Comparison of ENCODE assay signal across 8 cellular contexts in the genomic region with DNA sequence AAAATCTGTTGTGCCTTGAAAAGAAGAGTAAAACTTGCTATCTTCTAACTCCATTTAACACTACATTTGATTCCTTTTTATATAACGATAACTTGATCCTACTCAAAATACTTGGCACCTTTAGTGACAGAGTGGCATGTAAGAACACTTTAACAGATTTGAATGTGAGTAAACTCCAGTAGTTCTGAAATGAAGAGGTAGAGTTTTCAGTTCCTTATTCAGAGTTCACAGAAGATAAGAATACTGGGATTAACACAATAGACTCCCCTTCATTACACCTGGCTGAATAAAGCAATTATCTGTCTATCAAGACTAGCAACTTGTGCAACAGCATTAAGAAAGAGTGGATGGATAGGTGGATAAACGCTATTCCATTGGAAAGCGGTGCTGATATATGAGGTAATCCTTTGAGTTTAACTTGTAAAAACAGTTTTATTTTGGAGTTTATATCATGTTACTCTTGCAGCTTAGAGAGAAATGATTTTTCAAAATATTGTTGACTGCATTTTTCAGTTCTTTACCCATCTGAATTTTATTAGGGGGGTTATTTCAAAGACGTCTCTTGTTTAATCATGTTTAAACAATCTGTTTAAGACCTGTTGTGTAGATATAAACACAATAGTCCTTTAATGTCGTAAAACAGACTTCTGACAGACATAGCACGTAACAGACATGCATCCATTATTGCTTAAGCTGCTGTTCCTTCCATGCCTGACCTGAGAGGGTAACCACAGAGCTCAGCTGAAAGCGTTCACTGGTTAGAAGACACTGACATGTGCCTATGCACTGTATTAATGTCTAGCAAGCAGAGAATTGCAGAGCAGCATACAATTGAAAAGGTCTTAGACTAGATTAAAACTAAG.
DNase-seq lines count a peak whose midpoint lies in the region; ATAC-seq and TF ChIP-seq lines count a peak whose summit lies in the region.

No MANE protein-coding gene starts in this region.

- H4K20me1 ChIP-seq in GM23338 (replicated peaks; ENCODE audit: insufficient read depth): no peaks in the 10 kb centered on the region

- no peak overlapping the region for H3K27ac Mint-ChIP-seq in GM23338

- H3K4me3 ChIP-seq in epithelial cell of esophagus (ENCODE audit: low read length) (no peak overlapping the region), aorta (ENCODE audit: low read length in 2 of 2) (no peak overlapping the region), GM23338 (no peak overlapping the region)

- no peaks in the 10 kb centered on the region for H3K4me1 ChIP-seq in aorta (ENCODE audit: control insufficient read depth in 1 of 2, insufficient read depth in 2 of 2, low read length in 2 of 2)
- no peaks in the 10 kb centered on the region for H3K4me1 ChIP-seq in GM23338 (ENCODE audit: insufficient read depth)

- H3K79me2 ChIP-seq in GM23338 (replicated peaks; ENCODE audit: insufficient read depth): no peaks in the 10 kb centered on the region

- H3K27ac ChIP-seq in aorta (ENCODE audit: low read depth in 1 of 2, low read length in 2 of 2) (no peak overlapping the region), GM23338 (ENCODE audit: low read depth) (no peak overlapping the region)

- WGBS in aorta, 2 donors: 40 to 57% methylated on average over 7 of the region's 7 CpGs

- H3K9me2 ChIP-seq in GM23338 (ENCODE audit: insufficient read depth): no peaks in the 10 kb centered on the region

- H2AFZ ChIP-seq in GM23338: no peak overlapping the region

- no peak overlapping the region for H3K4me2 ChIP-seq in GM23338

- no peaks in the 10 kb centered on the region for H3K9me3 ChIP-seq in aorta (ENCODE audit: control insufficient read depth, low read length)

- H3K27me3 Mint-ChIP-seq in GM23338 (ENCODE audit: insufficient read depth, low read depth, poor library complexity): no peaks in the 10 kb centered on the region

- no peak for TF ChIP-seq CTCF in epithelial cell of esophagus (IDR thresholded peaks at IDR 0.05; ENCODE audit: insufficient read depth, low read depth, low read length, missing control alignments)
- TF ChIP-seq CTCF in GM23338 (conservative IDR thresholded peaks at IDR 0.05; ENCODE audit: low read depth in 2 of 2): no peak

- no peaks in the 10 kb centered on the region for H3K9me3 Mint-ChIP-seq in GM23338

- no peaks in the 10 kb centered on the region; the same call in 2 of the 3 replicates for H3K4me1 Mint-ChIP-seq in GM23338

- H3K4me3 Mint-ChIP-seq in GM23338: no peak overlapping the region

- ATAC-seq in GM19351 (IDR thresholded peaks at IDR 0.05; ENCODE audit: unreplicated experiment) (peak; percentile 90), HG03457 (IDR thresholded peaks at IDR 0.05; ENCODE audit: unreplicated experiment) (peak; percentile 78), aorta (ENCODE audit: low FRiP score) (no peak), GM23338 (no peak), GM19328 (IDR thresholded peaks at IDR 0.05; ENCODE audit: unreplicated experiment) (no peak)

- no peaks in the 10 kb centered on the region for H3F3A ChIP-seq in GM23338 (replicated peaks; ENCODE audit: low read depth)

- peak; percentile 89 to 94 for DNase-seq in AML-193 (lab: John Stamatoyannopoulos, UW)
- DNase-seq in epithelial cell of esophagus (ENCODE audit: low read depth): peak; percentile 45
- DNase-seq in aorta: no peak
- no peak for DNase-seq in mesenteric fat pad (ENCODE audit: low spot score)
- DNase-seq in GM23338 (ENCODE audit: low spot score): no peak

- intact Hi-C loops in aorta (cut with DNase I): no loop called here

- no peaks in the 10 kb centered on the region for H3K36me3 Mint-ChIP-seq in GM23338 (ENCODE audit: low read depth)

- no peaks in the 10 kb centered on the region for H3K27me3 ChIP-seq in aorta (ENCODE audit: control insufficient read depth in 1 of 2, insufficient read depth in 2 of 2, low read length in 1 of 2)
- H3K27me3 ChIP-seq in GM23338 (ENCODE audit: insufficient read depth): no peaks in the 10 kb centered on the region

- no peaks in the 10 kb centered on the region for H3K36me3 ChIP-seq in aorta (ENCODE audit: control insufficient read depth in 1 of 2, insufficient read depth in 2 of 2, low read length in 1 of 2)
- H3K36me3 ChIP-seq in GM23338 (ENCODE audit: insufficient read depth): no peaks in the 10 kb centered on the region

TF ChIP-seq in GM23338, 12 proteins besides CTCF, POLR2A, EP300 and RAD21 (continues in another document):
- TF ChIP-seq ZNF114 (CRISPR knock-in tag; IDR thresholded peaks at IDR 0.05): no peak
- TF ChIP-seq NANOG (IDR thresholded peaks at IDR 0.05; ENCODE audit: borderline replicate concordance): no peak
- TF ChIP-seq CREB1 (CRISPR knock-in tag; IDR thresholded peaks at IDR 0.05; ENCODE audit: low read depth): no peak
- TF ChIP-seq, protein P1, sequence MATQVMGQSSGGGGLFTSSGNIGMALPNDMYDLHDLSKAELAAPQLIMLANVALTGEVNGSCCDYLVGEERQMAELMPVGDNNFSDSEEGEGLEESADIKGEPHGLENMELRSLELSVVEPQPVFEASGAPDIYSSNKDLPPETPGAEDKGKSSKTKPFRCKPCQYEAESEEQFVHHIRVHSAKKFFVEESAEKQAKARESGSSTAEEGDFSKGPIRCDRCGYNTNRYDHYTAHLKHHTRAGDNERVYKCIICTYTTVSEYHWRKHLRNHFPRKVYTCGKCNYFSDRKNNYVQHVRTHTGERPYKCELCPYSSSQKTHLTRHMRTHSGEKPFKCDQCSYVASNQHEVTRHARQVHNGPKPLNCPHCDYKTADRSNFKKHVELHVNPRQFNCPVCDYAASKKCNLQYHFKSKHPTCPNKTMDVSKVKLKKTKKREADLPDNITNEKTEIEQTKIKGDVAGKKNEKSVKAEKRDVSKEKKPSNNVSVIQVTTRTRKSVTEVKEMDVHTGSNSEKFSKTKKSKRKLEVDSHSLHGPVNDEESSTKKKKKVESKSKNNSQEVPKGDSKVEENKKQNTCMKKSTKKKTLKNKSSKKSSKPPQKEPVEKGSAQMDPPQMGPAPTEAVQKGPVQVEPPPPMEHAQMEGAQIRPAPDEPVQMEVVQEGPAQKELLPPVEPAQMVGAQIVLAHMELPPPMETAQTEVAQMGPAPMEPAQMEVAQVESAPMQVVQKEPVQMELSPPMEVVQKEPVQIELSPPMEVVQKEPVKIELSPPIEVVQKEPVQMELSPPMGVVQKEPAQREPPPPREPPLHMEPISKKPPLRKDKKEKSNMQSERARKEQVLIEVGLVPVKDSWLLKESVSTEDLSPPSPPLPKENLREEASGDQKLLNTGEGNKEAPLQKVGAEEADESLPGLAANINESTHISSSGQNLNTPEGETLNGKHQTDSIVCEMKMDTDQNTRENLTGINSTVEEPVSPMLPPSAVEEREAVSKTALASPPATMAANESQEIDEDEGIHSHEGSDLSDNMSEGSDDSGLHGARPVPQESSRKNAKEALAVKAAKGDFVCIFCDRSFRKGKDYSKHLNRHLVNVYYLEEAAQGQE (IDR thresholded peaks at IDR 0.05; ENCODE audit: unreplicated experiment): no peak
- TF ChIP-seq, protein P2, sequence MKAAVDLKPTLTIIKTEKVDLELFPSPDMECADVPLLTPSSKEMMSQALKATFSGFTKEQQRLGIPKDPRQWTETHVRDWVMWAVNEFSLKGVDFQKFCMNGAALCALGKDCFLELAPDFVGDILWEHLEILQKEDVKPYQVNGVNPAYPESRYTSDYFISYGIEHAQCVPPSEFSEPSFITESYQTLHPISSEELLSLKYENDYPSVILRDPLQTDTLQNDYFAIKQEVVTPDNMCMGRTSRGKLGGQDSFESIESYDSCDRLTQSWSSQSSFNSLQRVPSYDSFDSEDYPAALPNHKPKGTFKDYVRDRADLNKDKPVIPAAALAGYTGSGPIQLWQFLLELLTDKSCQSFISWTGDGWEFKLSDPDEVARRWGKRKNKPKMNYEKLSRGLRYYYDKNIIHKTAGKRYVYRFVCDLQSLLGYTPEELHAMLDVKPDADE (IDR thresholded peaks at IDR 0.05): no peak
- TF ChIP-seq EZH2 (IDR thresholded peaks at IDR 0.05; ENCODE audit: low read depth, unreplicated experiment): no peak
- no peak for TF ChIP-seq JUNB (IDR thresholded peaks at IDR 0.05; ENCODE audit: unreplicated experiment)

Comparison
In these comparisons a context has a peak if more than half of its experiments do, and no peak if none do; other contexts are left out.
1. DNase-seq: peak in AML-193 (2 of 2) and epithelial cell of esophagus (single experiment); none in aorta (0 of 2), mesenteric fat pad (single experiment) and GM23338 (single experiment).
2. ATAC-seq: peak in GM19351 (single experiment) and HG03457 (single experiment); none in aorta (single experiment), GM23338 (single experiment) and GM19328 (single experiment).